Comparison of ENCODE assay signal across 1 cellular context in the genomic region with DNA sequence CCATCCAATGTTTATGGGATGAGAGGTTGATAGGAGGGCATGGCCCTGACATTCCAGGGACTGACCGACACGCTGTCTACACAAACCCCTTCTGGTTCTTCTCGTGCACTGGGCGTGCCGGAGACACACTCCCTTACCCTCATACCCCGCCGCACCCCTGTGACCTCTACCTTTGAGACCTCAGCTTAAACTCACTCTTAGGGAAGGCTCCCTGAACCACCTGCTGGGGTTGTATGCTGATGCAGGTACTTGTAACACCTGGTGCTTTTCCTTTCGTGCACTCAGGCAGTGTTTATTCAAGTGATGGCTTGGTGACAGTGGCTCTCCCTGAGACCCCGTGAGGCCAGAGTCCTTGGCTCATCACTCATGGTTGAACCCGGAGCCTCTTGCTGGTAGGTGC.
TF ChIP-seq lines count a peak whose summit lies in the region.

No MANE protein-coding gene starts in this region.

TF ChIP-seq in IMR-90, 13 proteins besides CTCF, POLR2A, EP300 and RAD21 (continued from another document):
- TF ChIP-seq ELK1 (IDR thresholded peaks at IDR 0.05; ENCODE audit: borderline replicate concordance, low read depth, low read length), result no peak
- TF ChIP-seq NFE2L2 (IDR thresholded peaks at IDR 0.05; ENCODE audit: low read depth, low read length), result no peak
- no peak for TF ChIP-seq MAZ (IDR thresholded peaks at IDR 0.05; ENCODE audit: borderline replicate concordance, low read depth, low read length)
